Comparison of ENCODE assay signal across 11 cellular contexts in genomic region chr21:32306021-32306780, GRCh38.
DNase-seq lines count a peak whose midpoint lies in the region; ATAC-seq and TF ChIP-seq lines count a peak whose summit lies in the region.
"Had no signal": no experiment of that assay in that cellular context is flagged by ENCODE, and none has a peak within 500 bp of the region (broad histone marks: within the 10 kb centered on the region; RNA-seq: fewer than 3 reads in every experiment).

No MANE protein-coding gene starts in this region.

- no peak overlapping the region for H3K4me3 ChIP-seq in WI38 (ENCODE audit: low read depth, low read length)

- DNase-seq in head of caudate nucleus, result peak; percentile 59 to 93 (median 84)
- peak; percentile 97 for DNase-seq in pons (ENCODE audit: low spot score)
- no peak for DNase-seq in GM20000 (ENCODE audit: low spot score)
- no peak for DNase-seq in NCI-H748 treated with DMSO at 0.1 percent for 48 hours (lab: John Stamatoyannopoulos, UW)
- DNase-seq in NCI-H146 (lab: John Stamatoyannopoulos, UW), result no peak
- DNase-seq: EL, NCI-H2171 treated with DMSO at 0.1 percent for 48 hours, T-helper 17 cell had no signal

- no peak for ATAC-seq in HG02759 (IDR thresholded peaks at IDR 0.05; ENCODE audit: unreplicated experiment)
- ATAC-seq: T-helper 17 cell had no signal

- intact Hi-C loops in head of caudate nucleus (cut with DNase I), result loop anchor here (10.0 kb wide), 1 partner anchor 69 kb away; no protein-coding TSS in a partner anchor

- TF ChIP-seq CTCF in GM12873 (IDR thresholded peaks at IDR 0.05; ENCODE audit: insufficient read depth, low read depth, low read length, missing control alignments), result peak; percentile 36
- TF ChIP-seq CTCF in WI38 (IDR thresholded peaks at IDR 0.05; ENCODE audit: low read depth, low read length), result peak; percentile 35; the same call in 1 of the 2 replicates
- TF ChIP-seq CTCF in GM20000 (IDR thresholded peaks at IDR 0.05; ENCODE audit: extremely low read depth, missing control alignments), result no peak

Comparison
In these comparisons a context has a peak if more than half of its experiments do, and no peak if none do; other contexts are left out.
1. DNase-seq: peak in head of caudate nucleus (42 of 42) and pons (single experiment); none in GM20000 (single experiment), NCI-H748 treated with DMSO at 0.1 percent for 48 hours (single experiment) and NCI-H146 (single experiment).